19 cellular contexts compared by ENCODE assay signal in the genomic region with DNA sequence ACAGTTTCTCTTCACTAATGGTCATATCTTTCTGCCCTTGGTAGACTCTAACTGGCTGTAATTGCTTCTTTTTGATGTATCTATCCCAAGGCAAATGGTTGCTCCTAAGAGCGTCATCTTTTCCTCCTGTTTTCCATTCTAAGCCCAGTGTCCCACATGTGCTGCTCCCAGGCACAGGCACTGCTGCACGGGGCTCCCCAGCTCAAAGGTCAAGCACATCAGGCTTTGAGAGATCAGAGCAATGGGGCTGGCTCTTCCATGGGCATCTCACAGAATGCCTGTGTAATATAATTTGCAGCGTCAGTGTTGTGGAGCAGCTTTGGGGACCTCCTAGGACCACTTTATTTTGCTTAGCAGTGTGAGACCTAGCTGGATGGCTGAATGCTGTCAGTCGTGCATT.
A peak's percentile ranks its signal among the peaks of the same experiment; 100 is the strongest.
DNase-seq lines count a peak whose midpoint lies in the region; ATAC-seq, FAIRE-seq and TF ChIP-seq lines count a peak whose summit lies in the region.
"Had no signal": no experiment of that assay in that cellular context is flagged by ENCODE, and none has a peak within 500 bp of the region (broad histone marks: within the 10 kb centered on the region; RNA-seq: fewer than 3 reads in every experiment).

No MANE protein-coding gene starts in this region.

- H2BK5ac ChIP-seq in neuronal stem cell (ENCODE audit: low read length), result no peak overlapping the region

- H3K27ac ChIP-seq in HepG2 (ENCODE audit: extremely low read length, insufficient read depth, low read length) (no peak overlapping the region), right lobe of liver (no peak overlapping the region), hepatocyte (peak overlapping the region; percentile 8), neuronal stem cell (replicated peaks; ENCODE audit: low read length) (no peak overlapping the region), suprapubic skin (no peak overlapping the region)
- H3K27ac ChIP-seq: BLaER1 had no signal

- POLR2A ChIA-PET in HepG2 (lab: Yijun Ruan, JAX), result interaction anchor here (0.7 to 1.0 kb wide), 3 partner anchors 11 to 115 kb away, joined by 3 to 4 read pairs (median 3); no protein-coding TSS in a partner anchor

- H3K9ac ChIP-seq in HepG2 (ENCODE audit: insufficient read depth, low read depth, low read length) (0 out of 2 replicates have a peak overlapping the region, but pooled peaks have one; percentile 11), neuronal stem cell (ENCODE audit: low read depth, low read length, poor library complexity) (no peak overlapping the region)
- H3K9ac ChIP-seq: BLaER1 had no signal

- DNase-seq in HepG2 (ENCODE audit: low spot score) (peak; percentile 42), right lobe of liver (no peak), hepatocyte (ENCODE audit: low spot score) (no peak), neuronal stem cell (ENCODE audit: low spot score) (no peak), suprapubic skin (ENCODE audit: low spot score in 2 of 2) (no peak), ecto neural progenitor cell (ENCODE audit: low spot score) (no peak), C1 segment of cervical spinal cord (lab: John Stamatoyannopoulos, UW) (no peak)
- DNase-seq: 8988T; CD8-positive, alpha-beta T cell; COR-L47; DMS 273 treated with DMSO at 0.1 percent for 48 hours; DMS79; GDM1; H9 had no signal

- H4K20me1 ChIP-seq in HepG2 (ENCODE audit: insufficient read depth, low read length), result no peaks in the 10 kb centered on the region
- H4K20me1 ChIP-seq in hepatocyte (ENCODE audit: insufficient read depth, poor library complexity, severe bottlenecking), result no peaks in the 10 kb centered on the region
- H4K20me1 ChIP-seq: BLaER1 had no signal

- no peak overlapping the region for H3K14ac ChIP-seq in neuronal stem cell (ENCODE audit: low read length)

- H4K91ac ChIP-seq in neuronal stem cell (ENCODE audit: low read depth, low read length, poor library complexity), result no peak overlapping the region

- no peak for FAIRE-seq in HepG2 (lab: Jason Lieb, UNC)
- FAIRE-seq: GM12892, GM18507, H1 had no signal

- intact Hi-C loops in HepG2 (cut with micrococcal nuclease; ENCODE audit: unreplicated experiment) (loop anchor here (10.0 kb wide), 1 partner anchor 420 kb away; no protein-coding TSS in a partner anchor), right lobe of liver (cut with DNase I) (no loop called here)

- 10% methylated on average over 4 of the region's 4 CpGs for WGBS in HepG2 (ENCODE audit: low lambda C conversion rate)
- 78% methylated on average over 4 of the region's 4 CpGs for WGBS in right lobe of liver (ENCODE audit: insufficient coverage, low coverage, low lambda C conversion rate, missing lambda C conversion rate)
- 71% methylated on average over 4 of the region's 4 CpGs for WGBS in hepatocyte (ENCODE audit: low lambda C conversion rate, missing lambda C conversion rate)
- whole genome bisulfite sequencing in neuronal stem cell (ENCODE audit: extremely low coverage in 2 of 2, insufficient read length in 2 of 2, insufficient replicate concordance in 1 of 2), 2 donors, result no CpG with 5 or more reads among the region's 4 CpGs
- 90% methylated on average over 4 of the region's 4 CpGs for WGBS in suprapubic skin

- no peak overlapping the region for H2AK5ac ChIP-seq in neuronal stem cell (ENCODE audit: low read depth, low read length)

- no peaks in the 10 kb centered on the region for H3K9me3 ChIP-seq in HepG2 (ENCODE audit: low read length)
- no peaks in the 10 kb centered on the region for H3K9me3 ChIP-seq in right lobe of liver
- H3K9me3 ChIP-seq in hepatocyte (ENCODE audit: low read depth), result no peaks in the 10 kb centered on the region
- no peaks in the 10 kb centered on the region for H3K9me3 ChIP-seq in neuronal stem cell (replicated peaks in 1 of 2; ENCODE audit: control insufficient read depth in 2 of 2, insufficient read depth in 1 of 2, low read depth in 1 of 2, low read length in 2 of 2)
- H3K9me3 ChIP-seq in suprapubic skin, result no peaks in the 10 kb centered on the region

- no peak overlapping the region for H2BK15ac ChIP-seq in neuronal stem cell (ENCODE audit: low read length)

- H3K4me2 ChIP-seq in HepG2 (ENCODE audit: low read depth, low read length) (peak overlapping the region; percentile 82), hepatocyte (no peak overlapping the region), neuronal stem cell (ENCODE audit: insufficient read depth, low read length, poor library complexity, severe bottlenecking) (no peak overlapping the region)
- H3K4me2 ChIP-seq: BLaER1 had no signal

- no peak for TF ChIP-seq CTCF in HepG2 (CRISPR knock-in tag; IDR thresholded peaks at IDR 0.05)
- no peak for TF ChIP-seq CTCF in right lobe of liver (IDR thresholded peaks at IDR 0.05)
- TF ChIP-seq CTCF in hepatocyte (IDR thresholded peaks at IDR 0.05; ENCODE audit: poor library complexity), result no peak
- no peak for TF ChIP-seq CTCF in suprapubic skin (IDR thresholded peaks at IDR 0.05)

- no peak overlapping the region for H3K4ac ChIP-seq in neuronal stem cell (ENCODE audit: low read length)

- H3K27me3 ChIP-seq in HepG2 (ENCODE audit: control insufficient read depth in 1 of 2, insufficient read depth in 2 of 2, low read length in 2 of 2), result no peaks in the 10 kb centered on the region
- H3K27me3 ChIP-seq in right lobe of liver, result no peaks in the 10 kb centered on the region
- no peaks in the 10 kb centered on the region for H3K27me3 ChIP-seq in hepatocyte
- H3K27me3 ChIP-seq in neuronal stem cell (ENCODE audit: control insufficient read depth in 3 of 3, insufficient read depth in 3 of 3, low read depth in 1 of 3, low read length in 3 of 3), result no peaks in the 10 kb centered on the region
- H3K27me3 ChIP-seq in suprapubic skin, result no peaks in the 10 kb centered on the region
- H3K27me3 ChIP-seq: BLaER1 had no signal

- BruUV-seq in HepG2 (replicated peaks; lab: Mats Ljungman, UMichigan), result no TSS peak

- H3K9me2 ChIP-seq in hepatocyte (replicated peaks; ENCODE audit: insufficient read depth), result no peaks in the 10 kb centered on the region

- H3K4me1 ChIP-seq in HepG2 (ENCODE audit: insufficient read depth, low read length) (peaks cover 43% of the 10 kb centered on the region), right lobe of liver (peaks cover 0 to 11% (median 4%) of the 10 kb centered on the region in 4 donors), hepatocyte (ENCODE audit: insufficient read depth) (peaks cover 17% of the 10 kb centered on the region), neuronal stem cell (ENCODE audit: control insufficient read depth in 2 of 2, insufficient read depth in 1 of 2, low read depth in 1 of 2, low read length in 2 of 2) (peaks cover 5 to 14% of the 10 kb centered on the region in 2 donors), suprapubic skin (peaks cover 19% of the 10 kb centered on the region)
- H3K4me1 ChIP-seq: BLaER1 had no signal

- ATAC-seq in HepG2 (peak; percentile 94), right lobe of liver (no peak), GM21825 (IDR thresholded peaks at IDR 0.05; ENCODE audit: unreplicated experiment) (no peak)
- ATAC-seq: CD8-positive, alpha-beta T cell had no signal

- CTCF ChIA-PET in HepG2 (lab: Yijun Ruan, JAX; ENCODE audit: low intra/inter-chr PET ratio, low total read pairs), result no interaction called here

- H3K23ac ChIP-seq in neuronal stem cell (ENCODE audit: low read depth, low read length, poor library complexity), result no peak overlapping the region

- no peak overlapping the region for H2BK12ac ChIP-seq in neuronal stem cell (ENCODE audit: low read length)

- peak overlapping the region; percentile 39 for H3K18ac ChIP-seq in neuronal stem cell (ENCODE audit: low read length)

- peak overlapping the region in 2 of 3 experiments; percentile 18 to 34; a peak in 3 of 6 replicates for H3K4me3 ChIP-seq in HepG2 (replicated peaks in 1 of 3; ENCODE audit: insufficient read depth in 1 of 3, low read depth in 2 of 3, low read length in 3 of 3)
- H3K4me3 ChIP-seq in right lobe of liver, result no peak overlapping the region
- no peak overlapping the region for H3K4me3 ChIP-seq in hepatocyte
- no peak overlapping the region for H3K4me3 ChIP-seq in neuronal stem cell (ENCODE audit: low read length in 2 of 2)
- no peak overlapping the region for H3K4me3 ChIP-seq in suprapubic skin
- H3K4me3 ChIP-seq: BLaER1 had no signal

- no peak for TF ChIP-seq POLR2A in HepG2 (IDR thresholded peaks at IDR 0.05; ENCODE audit: insufficient read depth in 1 of 2, low read depth in 2 of 2, low read length in 2 of 2)
- no peak for TF ChIP-seq POLR2A in right lobe of liver (IDR thresholded peaks at IDR 0.05)
- no peak for TF ChIP-seq POLR2A in suprapubic skin (IDR thresholded peaks at IDR 0.05)

- no peak overlapping the region for H2BK120ac ChIP-seq in neuronal stem cell (ENCODE audit: low read depth, low read length)

- no peaks in the 10 kb centered on the region for H3K79me2 ChIP-seq in HepG2 (ENCODE audit: insufficient read depth, low read length)
- no peaks in the 10 kb centered on the region for H3K79me2 ChIP-seq in hepatocyte

- no peaks in the 10 kb centered on the region for H3K79me1 ChIP-seq in neuronal stem cell (ENCODE audit: low read depth, low read length)

- in situ Hi-C loops in HepG2 (cut with HindIII; ENCODE audit: extremely low pct_ligation_motif_present, low pct_unique_long_range_greater_than_20kb), result no loop called here

- TF ChIP-seq EP300 in HepG2 (IDR thresholded peaks at IDR 0.05; ENCODE audit: low read depth in 2 of 2, low read length in 2 of 2), result no peak
- TF ChIP-seq EP300 in HepG2 (CRISPR knock-in tag; IDR thresholded peaks at IDR 0.05; ENCODE audit: borderline replicate concordance), result no peak
- TF ChIP-seq EP300 in suprapubic skin (IDR thresholded peaks at IDR 0.05), result no peak

- H3K36me3 ChIP-seq in HepG2 (replicated peaks in 1 of 2; ENCODE audit: control insufficient read depth in 1 of 2, insufficient read depth in 2 of 2, low read length in 2 of 2) (no peaks in the 10 kb centered on the region), right lobe of liver (no peaks in the 10 kb centered on the region), hepatocyte (replicated peaks; ENCODE audit: insufficient read depth, low read depth) (no peaks in the 10 kb centered on the region), neuronal stem cell (replicated peaks in 1 of 2; ENCODE audit: control insufficient read depth in 2 of 2, insufficient read depth in 2 of 2, low read length in 2 of 2) (no peaks in the 10 kb centered on the region), suprapubic skin (no peaks in the 10 kb centered on the region)
- H3K36me3 ChIP-seq: BLaER1 had no signal

- H2AFZ ChIP-seq in HepG2 (ENCODE audit: low read length) (peak overlapping the region; percentile 31), hepatocyte (no peak overlapping the region), neuronal stem cell (ENCODE audit: low read length) (peak overlapping the region; percentile 20)

- H4K8ac ChIP-seq in neuronal stem cell (ENCODE audit: low read depth, low read length), result no peak overlapping the region

- TF ChIP-seq RAD21 in HepG2 (CRISPR knock-in tag; IDR thresholded peaks at IDR 0.05), result no peak

TF ChIP-seq in HepG2, 621 proteins besides CTCF, POLR2A, EP300 and RAD21 (continues in another document):
- TF ChIP-seq ZNF136 (CRISPR knock-in tag; IDR thresholded peaks at IDR 0.05; ENCODE audit: low read depth), result no peak

Comparison
In these comparisons a context has a peak if more than half of its experiments do, and no peak if none do; other contexts are left out.
1. H3K4me3 ChIP-seq: peak in HepG2 (2 of 3); none in right lobe of liver (0 of 3), hepatocyte (single experiment), neuronal stem cell (0 of 2) and suprapubic skin (single experiment).